ENCODE assay signal across 2 cellular contexts in genomic region chr17:79148584-79148983, GRCh38.
TF ChIP-seq lines count a peak whose summit lies in the region.

No MANE protein-coding gene starts in this region.

TF ChIP-seq in HepG2, 621 proteins besides CTCF, POLR2A, EP300 and RAD21:
- no peak for TF ChIP-seq SIN3A (IDR thresholded peaks at IDR 0.05; ENCODE audit: borderline replicate concordance, low read depth, low read length)
- TF ChIP-seq, protein P1, sequence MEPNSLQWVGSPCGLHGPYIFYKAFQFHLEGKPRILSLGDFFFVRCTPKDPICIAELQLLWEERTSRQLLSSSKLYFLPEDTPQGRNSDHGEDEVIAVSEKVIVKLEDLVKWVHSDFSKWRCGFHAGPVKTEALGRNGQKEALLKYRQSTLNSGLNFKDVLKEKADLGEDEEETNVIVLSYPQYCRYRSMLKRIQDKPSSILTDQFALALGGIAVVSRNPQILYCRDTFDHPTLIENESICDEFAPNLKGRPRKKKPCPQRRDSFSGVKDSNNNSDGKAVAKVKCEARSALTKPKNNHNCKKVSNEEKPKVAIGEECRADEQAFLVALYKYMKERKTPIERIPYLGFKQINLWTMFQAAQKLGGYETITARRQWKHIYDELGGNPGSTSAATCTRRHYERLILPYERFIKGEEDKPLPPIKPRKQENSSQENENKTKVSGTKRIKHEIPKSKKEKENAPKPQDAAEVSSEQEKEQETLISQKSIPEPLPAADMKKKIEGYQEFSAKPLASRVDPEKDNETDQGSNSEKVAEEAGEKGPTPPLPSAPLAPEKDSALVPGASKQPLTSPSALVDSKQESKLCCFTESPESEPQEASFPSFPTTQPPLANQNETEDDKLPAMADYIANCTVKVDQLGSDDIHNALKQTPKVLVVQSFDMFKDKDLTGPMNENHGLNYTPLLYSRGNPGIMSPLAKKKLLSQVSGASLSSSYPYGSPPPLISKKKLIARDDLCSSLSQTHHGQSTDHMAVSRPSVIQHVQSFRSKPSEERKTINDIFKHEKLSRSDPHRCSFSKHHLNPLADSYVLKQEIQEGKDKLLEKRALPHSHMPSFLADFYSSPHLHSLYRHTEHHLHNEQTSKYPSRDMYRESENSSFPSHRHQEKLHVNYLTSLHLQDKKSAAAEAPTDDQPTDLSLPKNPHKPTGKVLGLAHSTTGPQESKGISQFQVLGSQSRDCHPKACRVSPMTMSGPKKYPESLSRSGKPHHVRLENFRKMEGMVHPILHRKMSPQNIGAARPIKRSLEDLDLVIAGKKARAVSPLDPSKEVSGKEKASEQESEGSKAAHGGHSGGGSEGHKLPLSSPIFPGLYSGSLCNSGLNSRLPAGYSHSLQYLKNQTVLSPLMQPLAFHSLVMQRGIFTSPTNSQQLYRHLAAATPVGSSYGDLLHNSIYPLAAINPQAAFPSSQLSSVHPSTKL (CRISPR knock-in tag; IDR thresholded peaks at IDR 0.05): no peak
- TF ChIP-seq MTF2 (CRISPR knock-in tag; IDR thresholded peaks at IDR 0.05; ENCODE audit: borderline replicate concordance): 0 out of 2 replicates have a peak, but pooled peaks have one; percentile 27
- TF ChIP-seq REL (CRISPR knock-in tag; conservative IDR thresholded peaks at IDR 0.05): no peak
- 0 out of 2 replicates have a peak, but pooled peaks have one; percentile 53 for TF ChIP-seq EZH2 (conservative IDR thresholded peaks at IDR 0.05; ENCODE audit: low read depth, low read length)
- no peak for TF ChIP-seq SRF (IDR thresholded peaks at IDR 0.05; ENCODE audit: low read depth, low read length)
- no peak for TF ChIP-seq ZNF850 (CRISPR knock-in tag; conservative IDR thresholded peaks at IDR 0.05)

TF ChIP-seq in IMR-90, 13 proteins besides CTCF, POLR2A, EP300 and RAD21:
- TF ChIP-seq RFX5 (IDR thresholded peaks at IDR 0.05; ENCODE audit: low read depth, low read length): no peak
